ENCODE assay signal across 2 cellular contexts in genomic region chr16:84768061-84768797, GRCh38.
A peak's percentile ranks its signal among the peaks of the same experiment; 100 is the strongest.
TF ChIP-seq lines count a peak whose summit lies in the region.

No MANE protein-coding gene starts in this region.

TF ChIP-seq in IMR-90, 13 proteins besides CTCF, POLR2A, EP300 and RAD21:
- TF ChIP-seq MXI1 (IDR thresholded peaks at IDR 0.05; ENCODE audit: borderline replicate concordance, low read depth, low read length) (no peak), MAFK (IDR thresholded peaks at IDR 0.05; ENCODE audit: low read depth, low read length) (no peak), MAZ (IDR thresholded peaks at IDR 0.05; ENCODE audit: borderline replicate concordance, low read depth, low read length) (no peak), NFE2L2 (IDR thresholded peaks at IDR 0.05; ENCODE audit: low read depth, low read length) (no peak), USF2 (IDR thresholded peaks at IDR 0.05; ENCODE audit: low read depth, low read length) (no peak), ELK1 (IDR thresholded peaks at IDR 0.05; ENCODE audit: borderline replicate concordance, low read depth, low read length) (no peak), SMC3 (IDR thresholded peaks at IDR 0.05; ENCODE audit: low read depth, low read length) (no peak), FOS (IDR thresholded peaks at IDR 0.05; ENCODE audit: low read depth, low read length) (no peak), CEBPB (IDR thresholded peaks at IDR 0.05; ENCODE audit: low read depth, low read length) (no peak), CHD1 (IDR thresholded peaks at IDR 0.05; ENCODE audit: low read depth, low read length) (no peak), RFX5 (IDR thresholded peaks at IDR 0.05; ENCODE audit: low read depth, low read length) (no peak), RCOR1 (IDR thresholded peaks at IDR 0.05; ENCODE audit: insufficient replicate concordance, low read length) (no peak), BHLHE40 (IDR thresholded peaks at IDR 0.05; ENCODE audit: low read depth, low read length) (no peak)
TF ChIP-seq in IMR-90: peak in this region for 0.

TF ChIP-seq in K562, 482 proteins besides CTCF, POLR2A, EP300 and RAD21:
- TF ChIP-seq ASH1L (IDR thresholded peaks at IDR 0.05; ENCODE audit: borderline replicate concordance, low read depth, partially characterized antibody) (no peak), CEBPB (tag; IDR thresholded peaks at IDR 0.05) (0 out of 2 replicates have a peak, but pooled peaks have one; percentile 28), HNRNPUL1 (IDR thresholded peaks at IDR 0.05; ENCODE audit: low read length) (no peak), ZNF408 (CRISPR knock-in tag; IDR thresholded peaks at IDR 0.05; ENCODE audit: low read depth) (no peak), DEAF1 (CRISPR knock-in tag; IDR thresholded peaks at IDR 0.05) (no peak)
